ENCODE assay signal across 8 cellular contexts in the genomic region with DNA sequence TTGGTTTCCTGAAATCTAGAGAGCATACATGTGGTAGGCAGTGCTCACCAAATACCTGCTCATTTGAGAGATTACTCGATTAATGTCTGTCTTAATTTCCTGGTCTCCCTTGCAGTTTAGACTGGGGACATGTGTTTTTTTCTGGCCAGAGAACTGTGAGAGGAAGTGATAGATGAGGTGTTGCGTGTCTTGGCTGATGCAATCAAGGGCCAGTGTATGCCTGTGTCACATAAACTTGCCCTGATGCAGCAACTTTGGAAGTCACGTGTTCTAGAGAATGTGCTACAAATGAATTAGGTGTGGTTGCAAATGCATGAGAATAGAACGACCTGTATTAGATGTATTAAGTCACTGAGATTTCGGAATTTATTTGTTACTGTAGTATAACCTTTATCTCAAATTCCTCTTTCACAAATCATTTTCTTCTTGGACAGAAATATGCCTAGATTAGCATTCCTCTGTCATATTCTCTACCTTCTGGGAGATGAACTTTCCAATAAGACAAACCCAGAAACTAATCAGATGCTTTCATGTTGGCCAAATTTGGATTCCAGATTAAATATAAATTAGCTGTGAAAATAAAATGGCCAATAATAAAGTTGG. TPM values are rescaled to one million over a fixed set of nuclear protein-coding genes. Genes with fewer than 3 reads are reported as not detected.
A peak's percentile ranks its signal among the peaks of the same experiment; 100 is the strongest.
DNase-seq lines count a peak whose midpoint lies in the region; ATAC-seq and TF ChIP-seq lines count a peak whose summit lies in the region.

No MANE protein-coding gene starts in this region.

- no peaks in the 10 kb centered on the region for H3K79me1 ChIP-seq in trophoblast cell (ENCODE audit: low read length)

- no peak overlapping the region for H3K14ac ChIP-seq in trophoblast cell (ENCODE audit: low read length)

- intact Hi-C loops in colonic mucosa (cut with DNase I) = no loop called here

- no peaks in the 10 kb centered on the region for H3K27me3 ChIP-seq in DOHH2 (ENCODE audit: control insufficient read depth, low read length)
- no peaks in the 10 kb centered on the region for H3K27me3 ChIP-seq in OCI-LY1 (ENCODE audit: insufficient read depth, low read length)
- no peaks in the 10 kb centered on the region for H3K27me3 ChIP-seq in trophoblast cell (ENCODE audit: insufficient read depth, low read length)
- no peaks in the 10 kb centered on the region for H3K27me3 ChIP-seq in colonic mucosa

- no peak overlapping the region for H3K23ac ChIP-seq in trophoblast cell (ENCODE audit: low read length)

- H3K9ac ChIP-seq in OCI-LY1 (ENCODE audit: low read length) (no peak overlapping the region), trophoblast cell (ENCODE audit: low read length) (no peak overlapping the region), colonic mucosa (ENCODE audit: low read depth in 2 of 2, low read length in 2 of 2) (no peak overlapping the region)

- no peak overlapping the region for H4K8ac ChIP-seq in trophoblast cell (ENCODE audit: low read depth, low read length)

- peak; percentile 85 for ATAC-seq in GM21786 (IDR thresholded peaks at IDR 0.05; ENCODE audit: unreplicated experiment)

- peaks cover 20% of the 10 kb centered on the region for H3K4me1 ChIP-seq in DOHH2 (ENCODE audit: control insufficient read depth, low read length)
- peaks cover 12% of the 10 kb centered on the region for H3K4me1 ChIP-seq in OCI-LY1 (ENCODE audit: insufficient read depth, low read length, severe bottlenecking)
- H3K4me1 ChIP-seq in trophoblast cell (ENCODE audit: control insufficient read depth in 1 of 2, insufficient read depth in 2 of 2, low read length in 2 of 2) = peaks cover 3 to 14% of the 10 kb centered on the region in 2 experiments
- H3K4me1 ChIP-seq in colonic mucosa = no peaks in the 10 kb centered on the region

- no peaks in the 10 kb centered on the region for H3F3A ChIP-seq in DOHH2 (ENCODE audit: control insufficient read depth, insufficient read depth)
- H3F3A ChIP-seq in OCI-LY1 (ENCODE audit: insufficient read depth, low read length) = no peaks in the 10 kb centered on the region

- H3K9me3 ChIP-seq in DOHH2 (ENCODE audit: control insufficient read depth, insufficient read depth, low read length) = no peaks in the 10 kb centered on the region
- no peaks in the 10 kb centered on the region for H3K9me3 ChIP-seq in OCI-LY1 (ENCODE audit: low read length)
- H3K9me3 ChIP-seq in trophoblast cell (ENCODE audit: insufficient read depth, low read depth, low read length) = peaks cover 4% of the 10 kb centered on the region
- no peaks in the 10 kb centered on the region for H3K9me3 ChIP-seq in colonic mucosa

- H2BK12ac ChIP-seq in trophoblast cell (ENCODE audit: low read length) = no peak overlapping the region

- H3K36me3 ChIP-seq in DOHH2 (ENCODE audit: control insufficient read depth, low read length) = no peaks in the 10 kb centered on the region
- no peaks in the 10 kb centered on the region for H3K36me3 ChIP-seq in OCI-LY1 (ENCODE audit: insufficient read depth, low read length)
- H3K36me3 ChIP-seq in trophoblast cell (ENCODE audit: control insufficient read depth in 1 of 2, insufficient read depth in 2 of 2, low read length in 2 of 2) = no peaks in the 10 kb centered on the region
- H3K36me3 ChIP-seq in colonic mucosa = no peaks in the 10 kb centered on the region

- WGBS in trophoblast cell (ENCODE audit: extremely low coverage, insufficient coverage, insufficient read length) = no CpG with 5 or more reads among the region's 5 CpGs

- H3K4ac ChIP-seq in trophoblast cell (ENCODE audit: low read depth, low read length) = no peak overlapping the region

- H4K91ac ChIP-seq in trophoblast cell (ENCODE audit: low read depth, low read length) = no peak overlapping the region

- H3K9me2 ChIP-seq in DOHH2 (replicated peaks; ENCODE audit: control insufficient read depth, low read length) (no peaks in the 10 kb centered on the region), OCI-LY1 (ENCODE audit: low read depth, low read length) (no peaks in the 10 kb centered on the region)

- no peak overlapping the region for H4K12ac ChIP-seq in trophoblast cell (ENCODE audit: low read depth, low read length)

- no peak overlapping the region for H2AK5ac ChIP-seq in trophoblast cell (ENCODE audit: low read length)

- H3K4me2 ChIP-seq in DOHH2 (ENCODE audit: low read length) (peak overlapping the region; percentile 44), OCI-LY1 (ENCODE audit: low read length) (0 out of 2 replicates have a peak overlapping the region, but pooled peaks have one; percentile 32), trophoblast cell (ENCODE audit: low read length) (no peak overlapping the region)

- H2AFZ ChIP-seq in OCI-LY1 (ENCODE audit: low read length) = no peak overlapping the region
- H2AFZ ChIP-seq in trophoblast cell (ENCODE audit: insufficient read depth, low read length, poor library complexity) = no peak overlapping the region

- no peaks in the 10 kb centered on the region for H3K79me2 ChIP-seq in DOHH2 (ENCODE audit: control insufficient read depth, low read length)
- H3K79me2 ChIP-seq in OCI-LY1 (ENCODE audit: insufficient read depth, low read length) = no peaks in the 10 kb centered on the region
- H3K79me2 ChIP-seq in trophoblast cell (ENCODE audit: control insufficient read depth, insufficient read depth, low read length, poor library complexity) = no peaks in the 10 kb centered on the region

- H2BK5ac ChIP-seq in trophoblast cell (ENCODE audit: low read depth, low read length, poor library complexity) = no peak overlapping the region

- H2BK120ac ChIP-seq in trophoblast cell (ENCODE audit: insufficient read depth, low read length, poor library complexity) = no peak overlapping the region

- no peak overlapping the region for H3K4me3 ChIP-seq in DOHH2 (ENCODE audit: low read length)
- H3K4me3 ChIP-seq in OCI-LY1 (ENCODE audit: low read depth, low read length, poor library complexity, severe bottlenecking) = no peak overlapping the region
- no peak overlapping the region for H3K4me3 ChIP-seq in epithelial cell of esophagus (ENCODE audit: low read length)
- H3K4me3 ChIP-seq in trophoblast cell (ENCODE audit: low read depth, low read length) = no peak overlapping the region
- no peak overlapping the region for H3K4me3 ChIP-seq in colonic mucosa

- H3K27ac ChIP-seq in DOHH2 (ENCODE audit: low read depth, low read length) = peak overlapping the region; percentile 28; the same call in 1 of the 2 replicates
- no peak overlapping the region for H3K27ac ChIP-seq in OCI-LY1 (ENCODE audit: low read depth, low read length, poor library complexity, severe bottlenecking)
- no peak overlapping the region for H3K27ac ChIP-seq in trophoblast cell (ENCODE audit: low read depth, low read length)
- H3K27ac ChIP-seq in colonic mucosa = no peak overlapping the region

- TF ChIP-seq CTCF in DOHH2 (IDR thresholded peaks at IDR 0.05; ENCODE audit: low read depth, low read length, poor library complexity, severe bottlenecking) (no peak), OCI-LY1 (IDR thresholded peaks at IDR 0.05; ENCODE audit: low read length) (no peak), epithelial cell of esophagus (IDR thresholded peaks at IDR 0.05; ENCODE audit: insufficient read depth, low read depth, low read length, missing control alignments) (no peak), colonic mucosa (IDR thresholded peaks at IDR 0.05) (no peak)

- H4K20me1 ChIP-seq in DOHH2 (ENCODE audit: control insufficient read depth, insufficient read depth, low read depth, low read length) = no peaks in the 10 kb centered on the region
- H4K20me1 ChIP-seq in OCI-LY1 (ENCODE audit: insufficient read depth, low read length) = no peaks in the 10 kb centered on the region

- peak; percentile 99 for DNase-seq in epithelial cell of esophagus (ENCODE audit: low read depth)
- DNase-seq in trophoblast cell = peak; percentile 97 to 98
- DNase-seq in NCI-H1930 (lab: John Stamatoyannopoulos, UW) = no peak
- DNase-seq in colonic mucosa = no peak
- no peak for DNase-seq in NCI-H1417 treated with DMSO at 0.1 percent for 48 hours (lab: John Stamatoyannopoulos, UW)

- no peak overlapping the region for H3K18ac ChIP-seq in trophoblast cell (ENCODE audit: low read length)

RNA-seq across cellular contexts. Expression of gene IL1A, which starts 9.9 kb away (rescaled TPM):
- 0.05 and 0.07 TPM in 2 replicates for polyA plus RNA-seq in trophoblast cell (2013)
- under 1 TPM in 1 of 2 donors, not detected in 1; 0.45 TPM for total RNA-seq in colonic mucosa

RNA-seq across cellular contexts. Expression of gene CKAP2L, which starts 29.8 kb away (rescaled TPM):
- 8.8 and 9.8 TPM in 2 replicates for polyA plus RNA-seq in trophoblast cell (2013)
- total RNA-seq in colonic mucosa = 10 to 100 TPM in 1 of 2 donors, 1 to 10 TPM in 1; 6.4 to 13.5 TPM

RNA-seq across cellular contexts. Expression of gene IL1B, which starts 42.3 kb away (rescaled TPM):
- polyA plus RNA-seq in trophoblast cell (2013) = not detected in 2 replicates
- 1 to 10 TPM; 1.6 to 5.7 TPM for total RNA-seq in colonic mucosa

Comparison
In these comparisons a context has a peak if more than half of its experiments do, and no peak if none do; other contexts are left out.
1. DNase-seq: peak in epithelial cell of esophagus (single experiment) and trophoblast cell (2 of 2); none in NCI-H1930 (0 of 2), colonic mucosa (single experiment) and NCI-H1417 treated with DMSO at 0.1 percent for 48 hours (single experiment).